Comparison of ENCODE assay signal across 8 cellular contexts in the genomic region with DNA sequence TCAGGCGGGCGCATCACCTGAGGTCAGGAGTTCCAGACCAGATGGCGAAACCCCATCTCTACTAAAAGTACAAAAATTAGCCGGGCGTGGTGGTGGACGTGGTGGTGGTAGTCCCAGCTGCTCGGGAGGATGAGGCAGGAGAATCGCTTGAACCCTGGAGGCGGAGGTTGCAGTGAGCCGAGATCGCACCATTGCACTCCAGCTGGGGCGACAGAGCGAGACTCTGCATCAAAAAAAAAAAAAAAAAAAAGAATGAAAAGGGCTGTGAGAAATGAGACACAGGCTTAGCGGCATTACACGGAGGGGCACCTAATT. TPM values are rescaled to one million over a fixed set of nuclear protein-coding genes. Genes with fewer than 3 reads are reported as not detected.
A peak's percentile ranks its signal among the peaks of the same experiment; 100 is the strongest.
DNase-seq lines count a peak whose midpoint lies in the region; ATAC-seq, FAIRE-seq and TF ChIP-seq lines count a peak whose summit lies in the region.
"Not testable (repeated sequence)": the region's sequence is repeated elsewhere in the genome, so short reads cannot be mapped to it uniquely, and the experiment has no call there.

No MANE protein-coding gene starts in this region.

- not testable (repeated sequence) for H3K9me3 ChIP-seq in A549; H9 (ENCODE audit: control insufficient read depth, low read depth, low read length); OCI-LY1 (ENCODE audit: low read length); naive thymus-derived CD4-positive, alpha-beta T cell (ENCODE audit: control insufficient read depth in 2 of 3, low read length in 3 of 3); spleen

- H3K4me3 Mint-ChIP-seq in H9 = peak overlapping the region; percentile 31 to 73
- peak overlapping the region; percentile 91 for H3K4me3 Mint-ChIP-seq in activated CD4-positive, alpha-beta T cell treated with anti-CD3 and anti-CD28 coated beads, Interleukin-2, amount 10 ng/mL, durations not matched to agents 24 days and 14 days
- peak overlapping the region; percentile 46 for H3K4me3 Mint-ChIP-seq in activated naive CD8-positive, alpha-beta T cell
- H3K4me3 Mint-ChIP-seq in naive thymus-derived CD4-positive, alpha-beta T cell = peak overlapping the region; percentile 51 to 86 (median 80)

- H3K9ac ChIP-seq in H9 (ENCODE audit: extremely low read depth, insufficient read length, low read length) = not testable (repeated sequence)
- peak overlapping the region; percentile 64; the same call in 1 of the 2 replicates for H3K9ac ChIP-seq in OCI-LY1 (ENCODE audit: low read length)

- not testable (repeated sequence) for H3K36me3 Mint-ChIP-seq in H9 (ENCODE audit: insufficient read depth in 1 of 3, low read depth in 3 of 3); activated CD4-positive, alpha-beta T cell treated with anti-CD3 and anti-CD28 coated beads, Interleukin-2, amount 10 ng/mL, durations not matched to agents 24 days and 14 days (ENCODE audit: low read depth); activated naive CD8-positive, alpha-beta T cell; naive thymus-derived CD4-positive, alpha-beta T cell

- 46% methylated on average over 15 of the region's 15 CpGs for WGBS in A549 (ENCODE audit: missing lambda C conversion rate)
- WGBS in H9 (ENCODE audit: extremely low coverage, insufficient read length, low lambda C conversion rate) = no CpG with 5 or more reads among the region's 15 CpGs
- 79 to 91% (median 84%) methylated on average over 15 of the region's 15 CpGs for WGBS in spleen, 5 donors

- not testable (repeated sequence) for H3K18ac ChIP-seq in H9 (ENCODE audit: insufficient read length, low read depth, low read length)

- H3K23me2 ChIP-seq in H9 (ENCODE audit: insufficient read length, low read depth, low read length, poor library complexity, severe bottlenecking) = not testable (repeated sequence)

- not testable (repeated sequence) for H3K56ac ChIP-seq in H9 (ENCODE audit: insufficient read length, low read depth, low read length)

- not testable (repeated sequence) for TF ChIP-seq CTCF in A549 (IDR thresholded peaks at IDR 0.05); H9 (conservative IDR thresholded peaks at IDR 0.05); OCI-LY1 (IDR thresholded peaks at IDR 0.05; ENCODE audit: low read length); spleen (IDR thresholded peaks at IDR 0.05 in 8 of 11, conservative IDR thresholded peaks at IDR 0.05 in 3 of 11)

- not testable (repeated sequence) for DNase-seq in A549 (ENCODE audit: low read depth in 1 of 2, low spot score in 1 of 2); H9; activated CD4-positive, alpha-beta T cell treated with anti-CD3 and anti-CD28 coated beads, Interleukin-2, amount 10 ng/mL, durations not matched to agents 24 days and 14 days; naive thymus-derived CD4-positive, alpha-beta T cell; spleen
- peak; percentile 46 for DNase-seq in ecto neural progenitor cell (ENCODE audit: low spot score)

- intact Hi-C loops in activated CD4-positive, alpha-beta T cell treated with anti-CD3 and anti-CD28 coated beads, Interleukin-2, amount 10 ng/mL, durations not matched to agents 24 days and 14 days (cut with micrococcal nuclease) = not testable (repeated sequence)
- intact Hi-C loops in naive thymus-derived CD4-positive, alpha-beta T cell (cut with micrococcal nuclease) = loop anchor here (1.0 to 5.0 kb wide), 3 partner anchors 75 to 479 kb away; partner anchors contain the start of gene OVCA2 (in 1 of the 2)
- intact Hi-C loops in spleen (cut with DNase I; ENCODE audit: low total_unique reads) = loop anchor here (5.0 kb wide), 1 partner anchor 64 kb away; the partner anchor contains the start of gene SLC43A2

- H2BK5ac ChIP-seq in H9 (ENCODE audit: insufficient read length, low read length) = not testable (repeated sequence)

- not testable (repeated sequence) for H2BK15ac ChIP-seq in H9 (ENCODE audit: low read depth, low read length)

- POLR2A ChIA-PET in A549 (lab: Yijun Ruan, JAX) = interaction anchor here (1.5 kb wide), 1 partner anchor 65 kb away, joined by 9 read pairs; the partner anchor contains the start of gene SLC43A2
- POLR2A ChIA-PET in naive thymus-derived CD4-positive, alpha-beta T cell (lab: Charles Lee) = interaction anchor here (0.9 kb wide), 1 partner anchor 11 kb away, joined by 3 read pairs; no protein-coding TSS in a partner anchor

- not testable (repeated sequence) for H2BK12ac ChIP-seq in H9 (ENCODE audit: insufficient read length, low read depth, low read length)

- peaks cover 30 to 33% of the 10 kb centered on the region in 2 experiments for H3K4me1 Mint-ChIP-seq in H9
- peaks cover 34% of the 10 kb centered on the region for H3K4me1 Mint-ChIP-seq in activated CD4-positive, alpha-beta T cell treated with anti-CD3 and anti-CD28 coated beads, Interleukin-2, amount 10 ng/mL, durations not matched to agents 24 days and 14 days
- peaks cover 43% of the 10 kb centered on the region for H3K4me1 Mint-ChIP-seq in activated naive CD8-positive, alpha-beta T cell (ENCODE audit: low read depth)
- H3K4me1 Mint-ChIP-seq in naive thymus-derived CD4-positive, alpha-beta T cell = peaks cover 37 to 65% (median 49%) of the 10 kb centered on the region in 7 donors

- not testable (repeated sequence) for H2BK20ac ChIP-seq in H9 (ENCODE audit: low read depth, low read length, poor library complexity, severe bottlenecking)

- ATAC-seq in A549; naive thymus-derived CD4-positive, alpha-beta T cell: not testable (repeated sequence)

- TF ChIP-seq POLR2A in A549 (IDR thresholded peaks at IDR 0.05; ENCODE audit: low read length); spleen (IDR thresholded peaks at IDR 0.05): not testable (repeated sequence)

- not testable (repeated sequence) for H3K4ac ChIP-seq in H9 (ENCODE audit: low read depth, low read length)

- TF ChIP-seq EP300 in A549 (IDR thresholded peaks at IDR 0.05) = not testable (repeated sequence)

- H2BK120ac ChIP-seq in H9 (ENCODE audit: low read depth, low read length, poor library complexity, severe bottlenecking) = not testable (repeated sequence)

- H3K79me2 ChIP-seq in H9 (ENCODE audit: insufficient read depth, low read length) = peaks cover 17% of the 10 kb centered on the region; the same call in 1 of the 2 replicates
- H3K79me2 ChIP-seq in OCI-LY1 (ENCODE audit: insufficient read depth, low read length) = not testable (repeated sequence)

- not testable (repeated sequence) for TF ChIP-seq RAD21 in A549 (conservative IDR thresholded peaks at IDR 0.05 in 1 of 2, IDR thresholded peaks at IDR 0.05 in 1 of 2)

- not testable (repeated sequence) for H3F3A ChIP-seq in OCI-LY1 (ENCODE audit: insufficient read depth, low read length)

- H3K4me1 ChIP-seq in A549 (peaks cover 16% of the 10 kb centered on the region; the same call in 2 of the 3 replicates), H9 (ENCODE audit: insufficient read depth, low read length) (peaks cover 11% of the 10 kb centered on the region; the same call in 1 of the 2 replicates), OCI-LY1 (ENCODE audit: insufficient read depth, low read length, severe bottlenecking) (peaks cover 32% of the 10 kb centered on the region), spleen (peaks cover 17 to 72% (median 60%) of the 10 kb centered on the region in 6 donors)
- peaks cover 11 to 13% of the 10 kb centered on the region in 2 donors for H3K4me1 ChIP-seq in naive thymus-derived CD4-positive, alpha-beta T cell (ENCODE audit: control insufficient read depth in 2 of 2, insufficient read depth in 2 of 2, low read length in 2 of 2)

- not testable (repeated sequence) for H3K9me2 ChIP-seq in OCI-LY1 (ENCODE audit: low read depth, low read length)

- H4K20me1 ChIP-seq in H9 (ENCODE audit: control insufficient read depth, insufficient read depth, insufficient read length); OCI-LY1 (ENCODE audit: insufficient read depth, low read length): not testable (repeated sequence)

- H3K4me2 ChIP-seq in A549 = peak overlapping the region; percentile 86
- not testable (repeated sequence) for H3K4me2 ChIP-seq in H9 (ENCODE audit: insufficient read depth, insufficient read length, low read length)
- peak overlapping the region; percentile 83 for H3K4me2 ChIP-seq in OCI-LY1 (ENCODE audit: low read length)

- not testable (repeated sequence) for H2AFZ ChIP-seq in H9 (ENCODE audit: low read length); OCI-LY1 (ENCODE audit: low read length)

- not testable (repeated sequence) for H3K14ac ChIP-seq in H9 (ENCODE audit: insufficient read depth, low read length)

- H3K27ac Mint-ChIP-seq in H9 = peak overlapping the region in 1 of 3 experiments; percentile 84; a peak in 1 of 7 replicates
- peak overlapping the region; percentile 59 for H3K27ac Mint-ChIP-seq in activated CD4-positive, alpha-beta T cell treated with anti-CD3 and anti-CD28 coated beads, Interleukin-2, amount 10 ng/mL, durations not matched to agents 24 days and 14 days
- H3K27ac Mint-ChIP-seq in activated naive CD8-positive, alpha-beta T cell = not testable (repeated sequence)
- peak overlapping the region in 7 of 9 donors; percentile 58 to 90 (median 77) for H3K27ac Mint-ChIP-seq in naive thymus-derived CD4-positive, alpha-beta T cell

- not testable (repeated sequence) for H3K36me3 ChIP-seq in OCI-LY1 (ENCODE audit: insufficient read depth, low read length); naive thymus-derived CD4-positive, alpha-beta T cell (ENCODE audit: control insufficient read depth in 2 of 3, insufficient read depth in 3 of 3, low read length in 3 of 3); spleen

- not testable (repeated sequence) for H3K27me3 ChIP-seq in H9 (ENCODE audit: insufficient read depth, low read length); OCI-LY1 (ENCODE audit: insufficient read depth, low read length); naive thymus-derived CD4-positive, alpha-beta T cell (ENCODE audit: control insufficient read depth in 2 of 2, insufficient read depth in 2 of 2, low read length in 2 of 2); spleen (replicated peaks in 1 of 7)

- H4K5ac ChIP-seq in H9 (ENCODE audit: insufficient read length, low read depth, low read length) = not testable (repeated sequence)

- H3K27ac ChIP-seq in A549 (peak overlapping the region; percentile 94 to 97), spleen (peak overlapping the region in 1 of 8 donors; percentile 96)
- not testable (repeated sequence) for H3K27ac ChIP-seq in H9 (ENCODE audit: insufficient read length, low read depth, low read length); OCI-LY1 (ENCODE audit: low read depth, low read length, poor library complexity, severe bottlenecking); naive thymus-derived CD4-positive, alpha-beta T cell (ENCODE audit: low read depth, low read length)

- H3T11ph ChIP-seq in H9 (ENCODE audit: low read length) = not testable (repeated sequence)

- peak overlapping the region; percentile 56 for H4K91ac ChIP-seq in H9 (ENCODE audit: insufficient read length, low read depth, low read length)

- CTCF ChIA-PET in A549 (lab: Yijun Ruan, JAX) = interaction anchor here (1.2 to 21.0 kb wide), 5 partner anchors 9 to 85 kb away, joined by 3 to 497 read pairs (median 12); partner anchors contain the start of genes RILP and SLC43A2
- CTCF ChIA-PET in naive thymus-derived CD4-positive, alpha-beta T cell (lab: Charles Lee) = interaction anchor here (0.6 to 1.1 kb wide), 3 partner anchors 62 to 212 kb away, joined by 3 to 4 read pairs (median 3); partner anchors contain the start of gene RILP

- H3K79me1 ChIP-seq in H9 (ENCODE audit: insufficient read depth, low read depth, low read length, poor library complexity, severe bottlenecking) = peaks cover 11% of the 10 kb centered on the region

- not testable (repeated sequence) for H3K23ac ChIP-seq in H9 (ENCODE audit: insufficient read length, low read depth, low read length)

- peaks cover 16% of the 10 kb centered on the region for H3K27me3 Mint-ChIP-seq in H9 (ENCODE audit: low read depth)
- not testable (repeated sequence) for H3K27me3 Mint-ChIP-seq in activated CD4-positive, alpha-beta T cell treated with anti-CD3 and anti-CD28 coated beads, Interleukin-2, amount 10 ng/mL, durations not matched to agents 24 days and 14 days; activated naive CD8-positive, alpha-beta T cell
- H3K27me3 Mint-ChIP-seq in naive thymus-derived CD4-positive, alpha-beta T cell = peaks cover 0 to 13% (median 0%) of the 10 kb centered on the region in 5 donors

- H3K9me3 Mint-ChIP-seq in H9; activated CD4-positive, alpha-beta T cell treated with anti-CD3 and anti-CD28 coated beads, Interleukin-2, amount 10 ng/mL, durations not matched to agents 24 days and 14 days; activated naive CD8-positive, alpha-beta T cell (ENCODE audit: low read depth); naive thymus-derived CD4-positive, alpha-beta T cell: not testable (repeated sequence)

- H4K8ac ChIP-seq in H9 (replicated peaks; ENCODE audit: insufficient read length, low read depth, low read length) = not testable (repeated sequence)

- not testable (repeated sequence) for H2AK5ac ChIP-seq in H9 (ENCODE audit: insufficient read length, low read length)

- not testable (repeated sequence) for FAIRE-seq in A549 (lab: Jason Lieb, UNC)

- H3K4me3 ChIP-seq in A549 (peak overlapping the region; percentile 91), OCI-LY1 (ENCODE audit: low read depth, low read length, poor library complexity, severe bottlenecking) (peak overlapping the region; percentile 83), spleen (peak overlapping the region in 5 of 8 donors; percentile 68 to 97 (median 89))
- not testable (repeated sequence) for H3K4me3 ChIP-seq in naive thymus-derived CD4-positive, alpha-beta T cell (ENCODE audit: low read length)

RNA-seq across cellular contexts. Expression of gene PITPNA, which starts 0.8 kb away (rescaled TPM):
- polyA plus RNA-seq in A549 (2011; rRNA removed) = 69.5 and 80.5 TPM in 2 replicates
- polyA plus RNA-seq in A549 (2012; cell fraction: cytosol; rRNA removed) = 44.5 and 52.9 TPM in 2 replicates
- 33.1 and 52.2 TPM in 2 replicates for polyA plus RNA-seq in A549 (2012; cell fraction: nucleus; rRNA removed)
- 47.0 to 50.7 TPM (median 48.5 TPM) in 3 replicates for polyA plus RNA-seq in A549 (2017; fragmentation: RNase III; extraction: RNeasy Plus Mini Kit Qiagen cat#74134 plus additional on column Dnase treatment)
- 27.9 and 29.6 TPM in 2 replicates for polyA minus RNA-seq in A549 (2011; rRNA and poly(A)+ RNA removed)
- total RNA-seq in H9 (2021) = 68.9 and 74.2 TPM in 2 replicates
- 74.3 and 76.1 TPM in 2 replicates for total RNA-seq in activated CD4-positive, alpha-beta T cell treated with anti-CD3 and anti-CD28 coated beads, Interleukin-2, amount 10 ng/mL, durations not matched to agents 24 days and 14 days
- 10 to 100 TPM; 31.5 to 87.9 (median 39.1) TPM for total RNA-seq in naive thymus-derived CD4-positive, alpha-beta T cell
- polyA plus RNA-seq in naive thymus-derived CD4-positive, alpha-beta T cell = 10 to 100 TPM; 16.6 to 25.3 TPM
- 10 to 100 TPM; 47.3 to 88.0 (median 68.9) TPM for total RNA-seq in spleen
- polyA plus RNA-seq in spleen = 10 to 100 TPM; 17.0 to 29.6 (median 17.1) TPM

RNA-seq across cellular contexts. Expression of gene INPP5K, which starts 47.0 kb away (rescaled TPM):
- 30.8 and 41.8 TPM in 2 replicates for polyA plus RNA-seq in A549 (2011; rRNA removed)
- 22.4 and 26.4 TPM in 2 replicates for polyA plus RNA-seq in A549 (2012; cell fraction: cytosol; rRNA removed)
- polyA plus RNA-seq in A549 (2012; cell fraction: nucleus; rRNA removed) = 41.4 and 43.0 TPM in 2 replicates
- 23.6 to 24.5 TPM (median 24.3 TPM) in 3 replicates for polyA plus RNA-seq in A549 (2017; fragmentation: RNase III; extraction: RNeasy Plus Mini Kit Qiagen cat#74134 plus additional on column Dnase treatment)
- 58.4 and 65.5 TPM in 2 replicates for polyA minus RNA-seq in A549 (2011; rRNA and poly(A)+ RNA removed)
- 28.1 and 29.4 TPM in 2 replicates for total RNA-seq in H9 (2021)
- 19.1 and 21.0 TPM in 2 replicates for total RNA-seq in activated CD4-positive, alpha-beta T cell treated with anti-CD3 and anti-CD28 coated beads, Interleukin-2, amount 10 ng/mL, durations not matched to agents 24 days and 14 days
- 100 to 1,000 TPM in 2 of 5 experiments, 10 to 100 TPM in 3; 50.5 to 184 (median 84.2) TPM for total RNA-seq in naive thymus-derived CD4-positive, alpha-beta T cell
- polyA plus RNA-seq in naive thymus-derived CD4-positive, alpha-beta T cell = 10 to 100 TPM; 72.9 to 84.3 TPM
- total RNA-seq in spleen = 100 to 1,000 TPM in 1 of 7 donors, 10 to 100 TPM in 6; 43.1 to 107 (median 55.2) TPM
- polyA plus RNA-seq in spleen = 10 to 100 TPM; 22.3 to 35.8 (median 23.4) TPM
